Comparison of ENCODE assay signal across 8 cellular contexts in the genomic region with DNA sequence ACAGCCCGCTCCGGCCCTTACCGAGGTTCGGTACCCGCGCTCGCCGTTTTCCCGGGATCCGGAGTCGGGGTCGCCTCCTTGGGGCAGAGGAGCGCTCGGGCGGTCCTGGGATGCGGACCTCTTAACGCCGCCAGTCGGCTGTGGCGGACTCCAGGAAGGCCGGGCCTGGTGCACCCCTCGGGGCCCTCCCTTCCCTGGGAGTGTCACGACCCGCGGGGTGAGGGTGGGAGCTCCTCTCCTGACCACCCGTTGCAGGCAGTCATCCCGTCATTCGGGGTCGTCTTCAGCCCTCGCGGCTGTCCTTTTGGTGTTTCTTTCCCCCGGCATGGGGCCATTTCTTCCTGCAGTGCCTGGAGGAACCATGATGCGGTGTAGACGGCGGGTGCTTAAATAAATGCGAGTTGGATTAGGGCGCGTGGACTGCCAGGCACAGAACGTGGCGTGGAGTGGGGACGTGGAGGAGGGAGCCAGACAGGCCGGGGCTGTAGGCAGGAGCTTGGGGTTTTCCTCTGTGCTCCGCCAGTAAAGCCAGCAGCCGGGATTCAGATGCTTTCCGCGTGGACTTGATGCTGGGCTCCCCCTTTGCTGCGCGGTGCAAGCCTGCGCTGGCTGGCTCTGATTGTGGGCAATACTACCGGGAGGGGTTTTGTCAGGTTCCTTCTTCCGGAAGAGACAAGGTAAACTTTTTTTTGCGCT. TPM values are rescaled to one million over a fixed set of nuclear protein-coding genes. Genes with fewer than 3 reads are reported as not detected.
DNase-seq lines count a peak whose midpoint lies in the region; ATAC-seq, FAIRE-seq and TF ChIP-seq lines count a peak whose summit lies in the region.

No MANE protein-coding gene starts in this region.

- DNase-seq in Calu3 (peak; percentile 34), T-helper 2 cell (peak; percentile 24 to 80 (median 49)), GM12878 (ENCODE audit: low read depth, low spot score) (no peak), 8988T (no peak)

- no peak for TF ChIP-seq EP300 in GM12878 (IDR thresholded peaks at IDR 0.05; ENCODE audit: borderline replicate concordance in 1 of 2, control insufficient read depth in 1 of 2, low read depth in 2 of 2, low read length in 2 of 2)

- POLR2A ChIA-PET in GM12878 (lab: Charles Lee) = interaction anchor here (0.5 to 2.7 kb wide), 8 partner anchors 9 to 112 kb away, joined by 3 to 12 read pairs (median 4); no protein-coding TSS in a partner anchor

- SMC1A ChIA-PET in GM12878 (lab: Charles Lee; ENCODE audit: uncharacterized antibody, unreplicated experiment) = interaction anchor here (1.5 to 3.2 kb wide), 5 partner anchors 9 to 82 kb away, joined by 3 to 20 read pairs (median 4); no protein-coding TSS in a partner anchor

- no peaks in the 10 kb centered on the region; the same call in 2 of the 3 replicates for H3K9me3 ChIP-seq in GM12878 (replicated peaks; ENCODE audit: control insufficient read depth, insufficient read depth, low read length)
- no peaks in the 10 kb centered on the region for H3K9me3 ChIP-seq in iPS-18a (ENCODE audit: control insufficient read depth, low read depth, low read length)
- H3K9me3 ChIP-seq in skeletal muscle satellite cell (replicated peaks; ENCODE audit: low read length) = no peaks in the 10 kb centered on the region

- peak overlapping the region; percentile 97 for H3K27ac Mint-ChIP-seq in Calu3 (ENCODE audit: unreplicated experiment)

- under 1% methylated on average over 46 of the region's 52 CpGs for WGBS in GM12878 (ENCODE audit: insufficient coverage, insufficient replicate concordance, low lambda C conversion rate, missing lambda C conversion rate)

- BruUV-seq in Calu3 (replicated peaks; lab: Mats Ljungman, UMichigan) (no TSS peak), GM12878 (replicated peaks; lab: Mats Ljungman, UMichigan) (no TSS peak)

- no peaks in the 10 kb centered on the region for H3K4me1 Mint-ChIP-seq in Calu3 (ENCODE audit: low read depth, unreplicated experiment)

- H3K4me1 ChIP-seq in GM12878 (ENCODE audit: control insufficient read depth, insufficient read depth, low read length) (peaks cover 6% of the 10 kb centered on the region), iPS-18a (ENCODE audit: control insufficient read depth, low read depth, low read length) (peaks cover 5% of the 10 kb centered on the region), skeletal muscle satellite cell (ENCODE audit: control insufficient read depth, insufficient read depth, low read length) (peaks cover 4% of the 10 kb centered on the region)

- H3K36me3 ChIP-seq in GM12878 (ENCODE audit: control insufficient read depth in 2 of 2, insufficient read depth in 2 of 2, low read length in 1 of 2) (no peaks in the 10 kb centered on the region), iPS-18a (ENCODE audit: control insufficient read depth, low read depth, low read length) (no peaks in the 10 kb centered on the region), skeletal muscle satellite cell (ENCODE audit: insufficient read depth, low read length) (no peaks in the 10 kb centered on the region)

- peak; percentile 60 for TF ChIP-seq POLR2A in GM12878 (IDR thresholded peaks at IDR 0.05; ENCODE audit: low read depth, low read length)

- H3K27me3 Mint-ChIP-seq in Calu3 (ENCODE audit: unreplicated experiment) = no peaks in the 10 kb centered on the region

- RAD21 ChIA-PET in GM12878 (lab: Charles Lee; ENCODE audit: unreplicated experiment) = interaction anchor here (1.1 to 3.5 kb wide), 6 partner anchors 7 to 126 kb away, joined by 3 to 18 read pairs (median 6); no protein-coding TSS in a partner anchor

- intact Hi-C loops in Calu3 (cut with micrococcal nuclease; ENCODE audit: unreplicated experiment) (no loop called here), GM12878 (cut with micrococcal nuclease; ENCODE audit: unreplicated experiment) (loop anchor here (5.0 kb wide), 2 partner anchors 56 to 161 kb away; no protein-coding TSS in a partner anchor)

- no peaks in the 10 kb centered on the region for H3K9me3 Mint-ChIP-seq in Calu3 (ENCODE audit: low read depth, unreplicated experiment)

- peak; percentile 16 for ATAC-seq in GM19397 (IDR thresholded peaks at IDR 0.05; ENCODE audit: unreplicated experiment)
- peak; percentile 24 for ATAC-seq in HG03571 (IDR thresholded peaks at IDR 0.05; ENCODE audit: unreplicated experiment)
- peak; percentile 54 for ATAC-seq in GM12878

- H3K4me2 ChIP-seq in GM12878 (ENCODE audit: control insufficient read depth, insufficient read depth) (peak overlapping the region; percentile 14), skeletal muscle satellite cell (ENCODE audit: low read length) (peak overlapping the region; percentile 82)

- TF ChIP-seq RAD21 in GM12878 (IDR thresholded peaks at IDR 0.05; ENCODE audit: insufficient read depth, low read depth, low read length) = no peak

- H4K20me1 ChIP-seq in GM12878 (ENCODE audit: control insufficient read depth, insufficient read depth) = 0 out of 2 replicates have a peak, but pooled peaks cover 2% of the 10 kb centered on the region

- H3K4me3 ChIP-seq in GM12878 = peak overlapping the region; percentile 76
- peak overlapping the region; percentile 89 for H3K4me3 ChIP-seq in iPS-18a (ENCODE audit: low read length)
- peak overlapping the region; percentile 74 for H3K4me3 ChIP-seq in skeletal muscle satellite cell (ENCODE audit: low read length)

- FAIRE-seq in GM12878 (lab: Jason Lieb, UNC) = no peak

- in situ Hi-C loops in GM12878 (cut with MboI) = no loop called here

- TF ChIP-seq CTCF in Calu3 (IDR thresholded peaks at IDR 0.05; ENCODE audit: unreplicated experiment) (no peak), GM12878 (IDR thresholded peaks at IDR 0.05 in 2 of 3, conservative IDR thresholded peaks at IDR 0.05 in 1 of 3; ENCODE audit: control insufficient read depth in 2 of 3, extremely low read depth in 1 of 3, insufficient read depth in 1 of 3, low read depth in 3 of 3, low read length in 3 of 3) (no peak)

- CTCF ChIA-PET in Calu3 (lab: Charles Lee) = no interaction called here
- CTCF ChIA-PET in GM12878 (lab: Yijun Ruan, JAX) = interaction anchor here (0.5 kb wide), 1 partner anchor 1935 kb away, joined by 3 read pairs; no protein-coding TSS in a partner anchor

- H3K4me3 Mint-ChIP-seq in Calu3 (ENCODE audit: low read depth, unreplicated experiment) = peak overlapping the region; percentile 95

- peak overlapping the region; percentile 96 for H3K27ac ChIP-seq in GM12878 (ENCODE audit: control insufficient read depth, insufficient read depth)
- no peak overlapping the region for H3K27ac ChIP-seq in iPS-18a (ENCODE audit: low read length)

- H2AFZ ChIP-seq in GM12878 (ENCODE audit: control insufficient read depth, low read depth, low read length) = peak overlapping the region; percentile 97

- H3K36me3 Mint-ChIP-seq in Calu3 (ENCODE audit: insufficient read depth, unreplicated experiment) = peaks cover 43% of the 10 kb centered on the region

- peak overlapping the region; percentile 90 for H3K9ac ChIP-seq in GM12878 (ENCODE audit: control insufficient read depth, insufficient read depth, low read length)
- peak overlapping the region; percentile 44 for H3K9ac ChIP-seq in iPS-18a (ENCODE audit: low read length)
- peak overlapping the region; percentile 78 for H3K9ac ChIP-seq in skeletal muscle satellite cell (ENCODE audit: low read depth, low read length)

- H3K79me2 ChIP-seq in GM12878 (ENCODE audit: control insufficient read depth, insufficient read depth, low read length) = peaks cover 57% of the 10 kb centered on the region

- no peaks in the 10 kb centered on the region for H3K27me3 ChIP-seq in GM12878 (replicated peaks in 1 of 2; ENCODE audit: control insufficient read depth in 2 of 2, insufficient read depth in 2 of 2, low read length in 1 of 2)
- H3K27me3 ChIP-seq in iPS-18a (ENCODE audit: control insufficient read depth, insufficient read depth, low read length) = peaks cover 3% of the 10 kb centered on the region
- H3K27me3 ChIP-seq in skeletal muscle satellite cell (ENCODE audit: control insufficient read depth, insufficient read depth, low read length) = no peaks in the 10 kb centered on the region

TF ChIP-seq in GM12878, 131 proteins besides CTCF, POLR2A, EP300 and RAD21 (continues in another document):
- TF ChIP-seq NBN (IDR thresholded peaks at IDR 0.05) (no peak), YY1 (IDR thresholded peaks at IDR 0.05; ENCODE audit: low read depth, low read length) (peak; percentile 7; the same call in 1 of the 2 replicates), NFIC (IDR thresholded peaks at IDR 0.05; ENCODE audit: low read depth, low read length) (no peak)

RNA-seq across cellular contexts. Expression of a gene that starts 0.8 kb away (rescaled TPM):
- 16.2 and 20.2 TPM in 2 replicates for total RNA-seq in Calu3 (2022)
- 379 and 393 TPM in 2 replicates for total RNA-seq in GM12878 (2013; cell fraction: nucleolus; rRNA removed)
- total RNA-seq in GM12878 (2014; rRNA removed) = 22.7 and 29.9 TPM in 2 replicates
- total RNA-seq in GM12878 (2014; rRNA removed; fragmentation: Illumina TruSeq; extraction: Trizol) = 27.3 and 28.7 TPM in 2 replicates
- total RNA-seq in GM12878 (2021) = 22.9 and 24.6 TPM in 2 replicates
- 20.1 TPM for polyA plus RNA-seq in GM12878 (2011; ENCODE audit: low read depth)
- polyA plus RNA-seq in GM12878 (2011; rRNA removed) = 41.2 and 49.5 TPM in 2 replicates
- polyA plus RNA-seq in GM12878 (2011; cell fraction: cytosol; rRNA removed) = 26.1 and 28.5 TPM in 2 replicates
- 112 and 130 TPM in 2 replicates for polyA plus RNA-seq in GM12878 (2011; cell fraction: nucleus; rRNA removed)
- 19.4 and 24.5 TPM in 2 replicates for polyA plus RNA-seq in GM12878 (2012)
- polyA plus RNA-seq in GM12878 (2014; fragmentation: Illumina TruSeq; extraction: Trizol) = 20.0 and 23.0 TPM in 2 replicates
- polyA plus RNA-seq in GM12878 (2014; fragmentation: Nextera tagmentation; extraction: Ambion mirVana) = 10 to 100 TPM in 1 of 2 experiments, 1 to 10 TPM in 1; 6.8 to 11.7 TPM
- polyA plus RNA-seq in GM12878 (2014; rRNA removed) = 20.2 and 24.0 TPM in 2 replicates
- 10 to 100 TPM; 18.6 to 20.0 TPM for polyA plus RNA-seq in GM12878 (2016; fragmentation: Nextera tagmentation; extraction: Ambion mirVana)
- polyA minus RNA-seq in GM12878 (2011; rRNA and poly(A)+ RNA removed) = 182 and 211 TPM in 2 replicates
- 25.1 and 27.6 TPM in 2 replicates for polyA minus RNA-seq in GM12878 (2011; cell fraction: cytosol; rRNA and poly(A)+ RNA removed)
- 258 and 336 TPM in 2 replicates for polyA minus RNA-seq in GM12878 (2011; cell fraction: nucleus; rRNA and poly(A)+ RNA removed)
- total RNA-seq in skeletal muscle satellite cell (2012; rRNA removed) = 24.2 and 26.6 TPM in 2 replicates

Comparison
In these comparisons a context has a peak if more than half of its experiments do, and no peak if none do; other contexts are left out.
1. DNase-seq: peak in Calu3 (single experiment) and T-helper 2 cell (5 of 5); none in GM12878 (single experiment) and 8988T (single experiment).
2. Peak in every context shown above with its lines, with median percentiles within 50 percentile points of each other: ATAC-seq, H3K4me3 ChIP-seq and H3K9ac ChIP-seq.